ENCODE assay signal across 19 cellular contexts in genomic region chr3:171189394-171189793, GRCh38.
A peak's percentile ranks its signal among the peaks of the same experiment; 100 is the strongest.
DNase-seq lines count a peak whose midpoint lies in the region; ATAC-seq, FAIRE-seq and TF ChIP-seq lines count a peak whose summit lies in the region.
"Had no signal": no experiment of that assay in that cellular context is flagged by ENCODE, and none has a peak within 500 bp of the region (broad histone marks: within the 10 kb centered on the region; RNA-seq: fewer than 3 reads in every experiment).

No MANE protein-coding gene starts in this region.

- POLR2A ChIA-PET in GM12878 (lab: Charles Lee) = interaction anchor here (0.5 to 1.6 kb wide), 8 partner anchors 35 to 257 kb away, joined by 3 to 8 read pairs (median 3); no protein-coding TSS in a partner anchor

- CTCF ChIA-PET in GM12878 (lab: Yijun Ruan, JAX) = interaction anchor here (0.7 to 5.7 kb wide), 24 partner anchors 10 to 376 kb away, joined by 3 to 49 read pairs (median 3); partner anchors contain the start of gene TNIK

- FAIRE-seq in GM12878 (lab: Jason Lieb, UNC) (peak; percentile 7), small intestine (lab: Jason Lieb, UNC) (no peak)

- no peak overlapping the region for H3K4me3 ChIP-seq in GM12878
- H3K4me3 ChIP-seq in small intestine (ENCODE audit: low read depth in 1 of 2, low read length in 2 of 2) = no peak overlapping the region
- H3K4me3 ChIP-seq: Peyer's patch, upper lobe of left lung had no signal

- no peak for TF ChIP-seq CTCF in GM12878 (IDR thresholded peaks at IDR 0.05 in 2 of 3, conservative IDR thresholded peaks at IDR 0.05 in 1 of 3; ENCODE audit: control insufficient read depth in 2 of 3, extremely low read depth in 1 of 3, insufficient read depth in 1 of 3, low read depth in 3 of 3, low read length in 3 of 3)

- H3K27ac ChIP-seq in GM12878 (ENCODE audit: control insufficient read depth, insufficient read depth) (peak overlapping the region; percentile 34; the same call in 1 of the 2 replicates), small intestine (ENCODE audit: low read depth in 1 of 2, low read length in 1 of 2) (no peak overlapping the region)
- H3K27ac ChIP-seq: Peyer's patch, upper lobe of left lung had no signal

- H3K27me3 Mint-ChIP-seq in activated T-cell treated with anti-CD3 and anti-CD28 coated beads, Interleukin-2, amount 50 U/mL, for 24 hours = no peaks in the 10 kb centered on the region
- H3K27me3 Mint-ChIP-seq: activated naive CD8-positive, alpha-beta T cell treated with anti-CD3 and anti-CD28 coated beads, Interleukin-2, amount 10 ng/mL, durations not matched to agents 7 days and 5 days had no signal

- WGBS in GM12878 (ENCODE audit: insufficient coverage, insufficient replicate concordance, low lambda C conversion rate, missing lambda C conversion rate) = 4% methylated on average over 2 of the region's 2 CpGs
- WGBS in small intestine, 3 donors = 77 to 86% (median 78%) methylated on average over 2 of the region's 2 CpGs

- SMC1A ChIA-PET in GM12878 (lab: Charles Lee; ENCODE audit: uncharacterized antibody, unreplicated experiment) = interaction anchor here (0.8 to 5.9 kb wide), 33 partner anchors 13 to 377 kb away, joined by 3 to 65 read pairs (median 5); no protein-coding TSS in a partner anchor

- H3K36me3 Mint-ChIP-seq in activated T-cell treated with anti-CD3 and anti-CD28 coated beads, Interleukin-2, amount 50 U/mL, for 24 hours (ENCODE audit: low read depth) = peaks cover 50% of the 10 kb centered on the region

- H3K4me1 Mint-ChIP-seq in activated T-cell treated with anti-CD3 and anti-CD28 coated beads, Interleukin-2, amount 50 U/mL, for 24 hours (ENCODE audit: low read depth) = peaks cover 60% of the 10 kb centered on the region

- H3K9ac ChIP-seq in GM12878 (ENCODE audit: control insufficient read depth, insufficient read depth, low read length) = no peak overlapping the region

- H3K4me1 ChIP-seq in GM12878 (ENCODE audit: control insufficient read depth, insufficient read depth, low read length) = peaks cover 39% of the 10 kb centered on the region
- peaks cover 2 to 8% of the 10 kb centered on the region in 2 donors for H3K4me1 ChIP-seq in small intestine (ENCODE audit: control insufficient read depth in 2 of 2, insufficient read depth in 1 of 2, low read depth in 1 of 2, low read length in 1 of 2)

- intact Hi-C loops in GM12878 (cut with micrococcal nuclease; ENCODE audit: unreplicated experiment) = loop anchor here (5.0 to 10.0 kb wide), 3 partner anchors 65 to 645 kb away; no protein-coding TSS in a partner anchor

- H4K20me1 ChIP-seq in GM12878 (ENCODE audit: control insufficient read depth, insufficient read depth) = no peaks in the 10 kb centered on the region

- BruUV-seq in GM12878 (replicated peaks; lab: Mats Ljungman, UMichigan) = no TSS peak

- H3K27ac Mint-ChIP-seq in activated T-cell treated with anti-CD3 and anti-CD28 coated beads, Interleukin-2, amount 50 U/mL, for 24 hours = peak overlapping the region; percentile 82
- H3K27ac Mint-ChIP-seq: activated naive CD8-positive, alpha-beta T cell treated with anti-CD3 and anti-CD28 coated beads, Interleukin-2, amount 10 ng/mL, durations not matched to agents 7 days and 5 days had no signal

- H3K9me3 ChIP-seq in GM12878 (replicated peaks; ENCODE audit: control insufficient read depth, insufficient read depth, low read length) (no peaks in the 10 kb centered on the region), small intestine (ENCODE audit: control insufficient read depth, low read depth) (no peaks in the 10 kb centered on the region)
- H3K9me3 ChIP-seq: Peyer's patch, upper lobe of left lung had no signal

- RAD21 ChIA-PET in GM12878 (lab: Charles Lee; ENCODE audit: unreplicated experiment) = interaction anchor here (0.7 to 4.8 kb wide), 19 partner anchors 9 to 377 kb away, joined by 3 to 31 read pairs (median 4); partner anchors contain the start of gene TNIK

- no peak for DNase-seq in activated T-cell treated with anti-CD3 and anti-CD28 coated beads, Interleukin-2, amount 50 U/mL, for 24 hours
- DNase-seq in activated T-cell treated with anti-CD3 and anti-CD28 coated beads, Interleukin-2, amount 50 U/mL, for 1 hour = no peak
- DNase-seq in GM12878 (ENCODE audit: low read depth, low spot score) = peak; percentile 46
- DNase-seq in small intestine = no peak
- no peak for DNase-seq in NCI-H1417 (lab: John Stamatoyannopoulos, UW)
- DNase-seq: ACHN; activated CD4-positive, alpha-beta T cell treated with anti-CD3 and anti-CD28 coated beads for 1 hour; activated naive CD8-positive, alpha-beta T cell treated with anti-CD3 and anti-CD28 coated beads, Interleukin-2, amount 10 ng/mL, durations not matched to agents 7 days and 5 days; head of caudate nucleus; kidney glomerular epithelial cell; NCI-H1105 treated with DMSO at 0.1 percent for 48 hours; NCI-H226; Peyer's patch; posterior cingulate gyrus; stimulated activated CD4-positive, alpha-beta T cell treated with anti-CD3 and anti-CD28 coated beads, Interleukin-15, amount 100 ng/mL, for 24 hours; upper lobe of left lung had no signal

- H3K36me3 ChIP-seq in GM12878 (ENCODE audit: control insufficient read depth in 2 of 2, insufficient read depth in 2 of 2, low read length in 1 of 2) (peaks cover 0 to 30% of the 10 kb centered on the region in 2 experiments), small intestine (ENCODE audit: control insufficient read depth in 2 of 2, insufficient read depth in 2 of 2, low read length in 2 of 2) (peaks cover 0 to 3% of the 10 kb centered on the region in 2 donors)
- H3K36me3 ChIP-seq: Peyer's patch, upper lobe of left lung had no signal

- H3K9me3 Mint-ChIP-seq in activated T-cell treated with anti-CD3 and anti-CD28 coated beads, Interleukin-2, amount 50 U/mL, for 24 hours = no peaks in the 10 kb centered on the region

- TF ChIP-seq EP300 in GM12878 (IDR thresholded peaks at IDR 0.05; ENCODE audit: borderline replicate concordance in 1 of 2, control insufficient read depth in 1 of 2, low read depth in 2 of 2, low read length in 2 of 2) = no peak

- ATAC-seq in GM19452 (IDR thresholded peaks at IDR 0.05; ENCODE audit: unreplicated experiment) (peak; percentile 49), HG02885 (IDR thresholded peaks at IDR 0.05; ENCODE audit: poor library complexity, unreplicated experiment) (peak; percentile 67), GM12878 (peak; percentile 70), GM21737 (IDR thresholded peaks at IDR 0.05; ENCODE audit: unreplicated experiment) (no peak)

- no peak for TF ChIP-seq POLR2A in GM12878 (IDR thresholded peaks at IDR 0.05; ENCODE audit: low read depth, low read length)

- peaks cover 9% of the 10 kb centered on the region for H3K79me2 ChIP-seq in GM12878 (ENCODE audit: control insufficient read depth, insufficient read depth, low read length)

- H3K4me2 ChIP-seq in GM12878 (ENCODE audit: control insufficient read depth, insufficient read depth) = no peak overlapping the region

- H3K27me3 ChIP-seq in GM12878 (replicated peaks in 1 of 2; ENCODE audit: control insufficient read depth in 2 of 2, insufficient read depth in 2 of 2, low read length in 1 of 2) = no peaks in the 10 kb centered on the region
- H3K27me3 ChIP-seq in small intestine (ENCODE audit: control insufficient read depth in 2 of 2, insufficient read depth in 2 of 2, low read length in 2 of 2) = no peaks in the 10 kb centered on the region
- H3K27me3 ChIP-seq: Peyer's patch, upper lobe of left lung had no signal

- in situ Hi-C loops in GM12878 (cut with MboI) = loop anchor here (5.0 kb wide), 1 partner anchor 268 kb away; no protein-coding TSS in a partner anchor

- H2AFZ ChIP-seq in GM12878 (ENCODE audit: control insufficient read depth, low read depth, low read length) = no peak overlapping the region

- no peak overlapping the region for H3K4me3 Mint-ChIP-seq in activated T-cell treated with anti-CD3 and anti-CD28 coated beads, Interleukin-2, amount 50 U/mL, for 24 hours
- H3K4me3 Mint-ChIP-seq: activated naive CD8-positive, alpha-beta T cell treated with anti-CD3 and anti-CD28 coated beads, Interleukin-2, amount 10 ng/mL, durations not matched to agents 7 days and 5 days had no signal

- TF ChIP-seq RAD21 in GM12878 (IDR thresholded peaks at IDR 0.05; ENCODE audit: insufficient read depth, low read depth, low read length) = 0 out of 2 replicates have a peak, but pooled peaks have one; percentile 3

TF ChIP-seq in GM12878, 131 proteins besides CTCF, POLR2A, EP300 and RAD21 (continues in another document):
- TF ChIP-seq RUNX3 (IDR thresholded peaks at IDR 0.05; ENCODE audit: low read length) (peak; percentile 70), ATF2 (IDR thresholded peaks at IDR 0.05; ENCODE audit: low read length) (peak; percentile 75), NFIC (IDR thresholded peaks at IDR 0.05; ENCODE audit: low read depth, low read length) (peak; percentile 82), CBX3 (IDR thresholded peaks at IDR 0.05; ENCODE audit: borderline replicate concordance, low read depth) (no peak), SREBF2 (IDR thresholded peaks at IDR 0.05; ENCODE audit: low read length) (no peak), RELA (IDR thresholded peaks at IDR 0.05; ENCODE audit: borderline replicate concordance, partially characterized antibody) (no peak), CREM (IDR thresholded peaks at IDR 0.05; ENCODE audit: low read depth) (peak; percentile 57; the same call in 1 of the 2 replicates), TARDBP (IDR thresholded peaks at IDR 0.05; ENCODE audit: borderline replicate concordance) (no peak), NFYA (IDR thresholded peaks at IDR 0.05; ENCODE audit: borderline replicate concordance, low read depth, low read length) (no peak)
